In the genomic region with DNA sequence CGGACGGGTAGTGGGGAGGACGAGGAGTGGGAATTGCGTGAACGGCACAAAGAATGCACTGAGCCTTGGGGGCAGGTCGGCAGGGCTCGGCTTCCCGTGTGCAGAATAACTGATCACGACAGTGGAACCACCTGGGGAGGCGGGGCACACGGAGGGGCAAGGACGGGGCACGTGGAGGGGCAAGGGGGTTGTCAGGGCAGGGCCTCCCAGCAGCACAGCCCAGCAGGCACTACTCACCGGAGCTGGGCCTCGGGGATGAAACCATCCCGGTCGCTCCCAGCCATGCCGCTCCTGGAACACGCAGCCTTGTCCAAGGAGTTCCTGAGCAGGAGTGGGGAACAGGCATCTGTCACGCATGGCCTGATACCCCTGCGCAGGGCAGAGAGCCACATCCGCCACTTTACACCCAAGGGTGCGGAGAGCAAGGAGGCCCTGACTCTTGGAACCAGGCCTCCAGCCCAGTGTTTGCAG, we compare ENCODE assay signal across 25 cellular contexts. TPM values are rescaled to one million over a fixed set of nuclear protein-coding genes. Genes with fewer than 3 reads are reported as not detected.
DNase-seq lines count a peak whose midpoint lies in the region; ATAC-seq and TF ChIP-seq lines count a peak whose summit lies in the region.
"Had no signal": no experiment of that assay in that cellular context is flagged by ENCODE, and none has a peak within 500 bp of the region (broad histone marks: within the 10 kb centered on the region; RNA-seq: fewer than 3 reads in every experiment).

No MANE protein-coding gene starts in this region.

- peak overlapping the region; percentile 54 for H3K27ac Mint-ChIP-seq in activated CD4-positive, alpha-beta T cell treated with anti-CD3 and anti-CD28 coated beads, Interleukin-2, amount 10 ng/mL, durations not matched to agents 7 days and 5 days
- no peak overlapping the region for H3K27ac Mint-ChIP-seq in CD14-positive monocyte
- H3K27ac Mint-ChIP-seq in chondrocyte (ENCODE audit: unreplicated experiment) = no peak overlapping the region
- H3K27ac Mint-ChIP-seq: activated CD4-positive, alpha-beta T cell treated with anti-CD3 and anti-CD28 coated beads for 36 hours; activated T-cell treated with anti-CD3 and anti-CD28 coated beads, Interleukin-2, amount 50 U/mL, for 72 hours; H9 had no signal

- H3K36me3 ChIP-seq in ovary (no peaks in the 10 kb centered on the region), Peyer's patch (no peaks in the 10 kb centered on the region)

- H3K4me1 Mint-ChIP-seq in activated CD4-positive, alpha-beta T cell treated with anti-CD3 and anti-CD28 coated beads, Interleukin-2, amount 10 ng/mL, durations not matched to agents 7 days and 5 days = peaks cover 37% of the 10 kb centered on the region
- peaks cover 5% of the 10 kb centered on the region for H3K4me1 Mint-ChIP-seq in CD14-positive monocyte
- peaks cover 8% of the 10 kb centered on the region for H3K4me1 Mint-ChIP-seq in chondrocyte (ENCODE audit: low read depth)

- H3K27ac ChIP-seq in ovary = no peak overlapping the region
- no peak overlapping the region for H3K27ac ChIP-seq in Peyer's patch
- H3K27ac ChIP-seq: A549, SK-N-MC had no signal

- 91 to 92% (median 92%) methylated on average over 22 to 23 of the region's 23 CpGs for WGBS in ovary, 3 donors

- no peak for DNase-seq in activated CD4-positive, alpha-beta T cell treated with anti-CD3 and anti-CD28 coated beads, Interleukin-2, amount 10 ng/mL, durations not matched to agents 7 days and 5 days
- no peak for DNase-seq in activated CD4-positive, alpha-beta T cell treated with anti-CD3 and anti-CD28 coated beads, Interleukin-2, amount 50 U/mL, for 48 hours
- DNase-seq in CD14-positive monocyte (ENCODE audit: low spot score) = peak; percentile 39
- peak; percentile 59 for DNase-seq in chondrocyte (ENCODE audit: low spot score)
- peak in 4 of 5 donors; percentile 12 to 29 (median 18) for DNase-seq in ovary
- no peak for DNase-seq in Peyer's patch
- DNase-seq: activated CD8-positive, alpha-beta memory T cell treated with anti-CD3 and anti-CD28 coated beads for 24 hours; activated naive CD4-positive, alpha-beta T cell treated with Interleukin-2 at 50 U/mL for 16 hours; activated T-cell treated with anti-CD3 and anti-CD28 coated beads, Interleukin-2, amount 50 U/mL, for 72 hours; AML-193; amniotic stem cell; COR-L47; DMS79; GDM1; H9; IMR-90; NCI-H1048; NCI-H187; retina; trophoblast cell had no signal

- H3K4me1 ChIP-seq in ovary (ENCODE audit: insufficient read depth) (peaks cover 14% of the 10 kb centered on the region), Peyer's patch (peaks cover 0 to 17% (median 9%) of the 10 kb centered on the region in 4 donors)
- H3K4me1 ChIP-seq: A549 had no signal

- H3K27me3 ChIP-seq in ovary = no peaks in the 10 kb centered on the region
- no peaks in the 10 kb centered on the region for H3K27me3 ChIP-seq in Peyer's patch

- ATAC-seq in GM19397 (IDR thresholded peaks at IDR 0.05; ENCODE audit: unreplicated experiment) (no peak), GM21786 (IDR thresholded peaks at IDR 0.05; ENCODE audit: unreplicated experiment) (no peak)
- ATAC-seq: A549; activated CD4-positive, alpha-beta T cell treated with anti-CD3 and anti-CD28 coated beads for 36 hours; activated T-cell treated with anti-CD3 and anti-CD28 coated beads, Interleukin-2, amount 50 U/mL, for 72 hours had no signal

- intact Hi-C loops in CD14-positive monocyte (cut with micrococcal nuclease) = no loop called here
- intact Hi-C loops in ovary (cut with DNase I) = no loop called here

- H3K4me3 Mint-ChIP-seq in activated CD4-positive, alpha-beta T cell treated with anti-CD3 and anti-CD28 coated beads, Interleukin-2, amount 10 ng/mL, durations not matched to agents 7 days and 5 days = no peak overlapping the region
- H3K4me3 Mint-ChIP-seq in CD14-positive monocyte (no peak overlapping the region), chondrocyte (ENCODE audit: unreplicated experiment) (no peak overlapping the region)
- H3K4me3 Mint-ChIP-seq: activated CD4-positive, alpha-beta T cell treated with anti-CD3 and anti-CD28 coated beads for 36 hours; H9 had no signal

- TF ChIP-seq EP300 in ovary (IDR thresholded peaks at IDR 0.05) = no peak

- no peak overlapping the region for H3K4me3 ChIP-seq in ovary
- H3K4me3 ChIP-seq in Peyer's patch = no peak overlapping the region
- H3K4me3 ChIP-seq: A549, SK-N-MC had no signal

- H3K36me3 Mint-ChIP-seq in activated CD4-positive, alpha-beta T cell treated with anti-CD3 and anti-CD28 coated beads, Interleukin-2, amount 10 ng/mL, durations not matched to agents 7 days and 5 days (ENCODE audit: low read depth) = peaks cover 2% of the 10 kb centered on the region
- H3K36me3 Mint-ChIP-seq in CD14-positive monocyte (no peaks in the 10 kb centered on the region), chondrocyte (ENCODE audit: low read depth) (no peaks in the 10 kb centered on the region)

- H3K9me3 Mint-ChIP-seq in activated CD4-positive, alpha-beta T cell treated with anti-CD3 and anti-CD28 coated beads, Interleukin-2, amount 10 ng/mL, durations not matched to agents 7 days and 5 days = no peaks in the 10 kb centered on the region
- H3K9me3 Mint-ChIP-seq in CD14-positive monocyte (peaks cover 0 to 3% (median 0%) of the 10 kb centered on the region in 7 donors), chondrocyte (ENCODE audit: low read depth) (peaks cover under 1% of the 10 kb centered on the region)
- H3K9me3 Mint-ChIP-seq: activated T-cell treated with anti-CD3 and anti-CD28 coated beads, Interleukin-2, amount 50 U/mL, for 72 hours; H9 had no signal

- CTCF ChIA-PET in activated CD4-positive, alpha-beta T cell treated with anti-CD3 and anti-CD28 coated beads, Interleukin-2, amount 10 ng/mL, durations not matched to agents 7 days and 5 days (lab: Charles Lee) = interaction anchor here (0.5 to 2.0 kb wide), 2 partner anchors 11 to 1146 kb away, joined by 3 to 7 read pairs; no protein-coding TSS in a partner anchor

- H3K9me3 ChIP-seq in ovary (no peaks in the 10 kb centered on the region), Peyer's patch (no peaks in the 10 kb centered on the region)
- H3K9me3 ChIP-seq: A549 had no signal

- TF ChIP-seq POLR2A in ovary (IDR thresholded peaks at IDR 0.05) = no peak
- TF ChIP-seq POLR2A in Peyer's patch (IDR thresholded peaks at IDR 0.05) = no peak

- POLR2A ChIA-PET in activated CD4-positive, alpha-beta T cell treated with anti-CD3 and anti-CD28 coated beads, Interleukin-2, amount 10 ng/mL, durations not matched to agents 7 days and 5 days (lab: Charles Lee) = no interaction called here

- no peak for TF ChIP-seq CTCF in CD14-positive monocyte (IDR thresholded peaks at IDR 0.05)
- TF ChIP-seq CTCF in chondrocyte (IDR thresholded peaks at IDR 0.05) = no peak
- no peak for TF ChIP-seq CTCF in ovary (IDR thresholded peaks at IDR 0.05)
- TF ChIP-seq CTCF in Peyer's patch (IDR thresholded peaks at IDR 0.05) = no peak

- H3K27me3 Mint-ChIP-seq in activated CD4-positive, alpha-beta T cell treated with anti-CD3 and anti-CD28 coated beads, Interleukin-2, amount 10 ng/mL, durations not matched to agents 7 days and 5 days = no peaks in the 10 kb centered on the region
- H3K27me3 Mint-ChIP-seq in CD14-positive monocyte (ENCODE audit: low read depth in 3 of 3) = peaks cover 21 to 37% (median 26%) of the 10 kb centered on the region in 3 donors
- H3K27me3 Mint-ChIP-seq in chondrocyte (ENCODE audit: low read depth) = peaks cover 3% of the 10 kb centered on the region
- H3K27me3 Mint-ChIP-seq: activated CD4-positive, alpha-beta T cell treated with anti-CD3 and anti-CD28 coated beads for 36 hours had no signal

RNA-seq across cellular contexts. Expression of gene SARDH, which starts 33.4 kb away (rescaled TPM):
- total RNA-seq in activated CD4-positive, alpha-beta T cell treated with anti-CD3 and anti-CD28 coated beads, Interleukin-2, amount 10 ng/mL, durations not matched to agents 7 days and 5 days = 1 to 10 TPM; 1.9 TPM
- not detected for polyA plus RNA-seq in CD14-positive monocyte
- total RNA-seq in chondrocyte = 0.74 to 1.2 TPM in 2 of 3 replicates, not detected in the other
- 10 to 100 TPM in 1 of 7 donors, 1 to 10 TPM in 6; 2.5 to 10.0 (median 3.3) TPM for total RNA-seq in ovary
- 1 to 10 TPM; 2.8 to 5.0 TPM for polyA plus RNA-seq in ovary
- total RNA-seq in Peyer's patch = 1 to 10 TPM in 2 of 4 donors, under 1 TPM in 2; 0.47 to 5.0 (median 0.95) TPM

Comparison
In these comparisons a context has a peak if more than half of its experiments do, and no peak if none do; other contexts are left out.
1. DNase-seq: peak in CD14-positive monocyte (single experiment), chondrocyte (single experiment) and ovary (4 of 5); none in activated CD4-positive, alpha-beta T cell treated with anti-CD3 and anti-CD28 coated beads, Interleukin-2, amount 10 ng/mL, durations not matched to agents 7 days and 5 days (single experiment), activated CD4-positive, alpha-beta T cell treated with anti-CD3 and anti-CD28 coated beads, Interleukin-2, amount 50 U/mL, for 48 hours (0 of 2) and Peyer's patch (0 of 3).